14 cellular contexts compared by ENCODE assay signal in the genomic region with DNA sequence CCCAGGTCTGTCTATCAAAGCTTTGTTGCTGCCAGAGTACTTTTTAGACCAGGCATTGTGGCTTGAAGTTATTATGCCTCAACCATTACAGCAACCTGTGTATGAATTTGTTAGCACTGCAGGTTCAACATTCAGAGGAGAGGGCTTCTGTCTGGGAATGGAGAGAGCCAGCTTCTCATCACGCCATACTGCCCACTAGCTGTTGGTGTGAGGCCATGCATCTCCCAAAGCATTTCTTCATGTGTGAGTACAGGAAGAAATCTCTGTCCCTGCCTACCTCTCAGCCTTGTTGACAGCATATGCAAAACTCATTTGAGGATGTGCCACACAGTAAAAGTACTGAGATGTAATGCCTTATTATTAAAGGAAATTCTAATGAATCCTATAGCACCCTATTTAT.
DNase-seq lines count a peak whose midpoint lies in the region; ATAC-seq and TF ChIP-seq lines count a peak whose summit lies in the region.
"Had no signal": no experiment of that assay in that cellular context is flagged by ENCODE, and none has a peak within 500 bp of the region (broad histone marks: within the 10 kb centered on the region; RNA-seq: fewer than 3 reads in every experiment).

No MANE protein-coding gene starts in this region.

- no peaks in the 10 kb centered on the region for H3K4me1 ChIP-seq in tibial artery
- H3K4me1 ChIP-seq: Caco-2 had no signal

- no peak overlapping the region for H3K27ac ChIP-seq in tibial artery
- H3K27ac ChIP-seq: thoracic aorta had no signal

- H3K27me3 Mint-ChIP-seq in activated CD8-positive, alpha-beta T cell treated with anti-CD3 and anti-CD28 coated beads, Interleukin-2, amount 10 ng/mL, durations not matched to agents 7 days and 5 days (ENCODE audit: low read depth) = no peaks in the 10 kb centered on the region

- TF ChIP-seq CTCF in GM12864 (IDR thresholded peaks at IDR 0.05; ENCODE audit: low read depth, low read length, missing control alignments) = peak; percentile 34
- peak; percentile 29 for TF ChIP-seq CTCF in foreskin fibroblast (IDR thresholded peaks at IDR 0.05; ENCODE audit: low read depth, low read length)
- no peak for TF ChIP-seq CTCF in tibial artery (IDR thresholded peaks at IDR 0.05)
- no peak for TF ChIP-seq CTCF in GM10248 (IDR thresholded peaks at IDR 0.05; ENCODE audit: control extremely low read depth, extremely low read depth, low read depth, missing control alignments)

- H3K4me3 ChIP-seq in GM12864 (ENCODE audit: low read depth, low read length) (no peak overlapping the region), foreskin fibroblast (ENCODE audit: low read depth in 1 of 2, low read length in 2 of 2) (no peak overlapping the region), tibial artery (no peak overlapping the region)
- H3K4me3 ChIP-seq: thoracic aorta had no signal

- no peaks in the 10 kb centered on the region for H3K9me3 ChIP-seq in tibial artery
- H3K9me3 ChIP-seq: Caco-2, thoracic aorta had no signal

- no peak overlapping the region for H3K4me3 Mint-ChIP-seq in activated CD8-positive, alpha-beta T cell treated with anti-CD3 and anti-CD28 coated beads, Interleukin-2, amount 10 ng/mL, durations not matched to agents 7 days and 5 days
- H3K4me3 Mint-ChIP-seq: naive thymus-derived CD4-positive, alpha-beta T cell had no signal

- no peaks in the 10 kb centered on the region for H3K9me3 Mint-ChIP-seq in activated CD8-positive, alpha-beta T cell treated with anti-CD3 and anti-CD28 coated beads, Interleukin-2, amount 10 ng/mL, durations not matched to agents 7 days and 5 days (ENCODE audit: insufficient read depth)

- intact Hi-C loops in tibial artery (cut with DNase I; ENCODE audit: low total_unique reads) = no loop called here

- ATAC-seq in HG03342 (IDR thresholded peaks at IDR 0.05; ENCODE audit: unreplicated experiment) = no peak
- no peak for ATAC-seq in activated CD8-positive, alpha-beta T cell treated with anti-CD3 and anti-CD28 coated beads, Interleukin-2, amount 10 ng/mL, durations not matched to agents 7 days and 5 days
- ATAC-seq: naive thymus-derived CD4-positive, alpha-beta T cell had no signal

- H3K27ac Mint-ChIP-seq in activated CD8-positive, alpha-beta T cell treated with anti-CD3 and anti-CD28 coated beads, Interleukin-2, amount 10 ng/mL, durations not matched to agents 7 days and 5 days = no peak overlapping the region
- H3K27ac Mint-ChIP-seq: naive thymus-derived CD4-positive, alpha-beta T cell had no signal

- CTCF ChIA-PET in activated CD8-positive, alpha-beta T cell treated with anti-CD3 and anti-CD28 coated beads, Interleukin-2, amount 10 ng/mL, durations not matched to agents 7 days and 5 days (lab: Charles Lee) = no interaction called here
- CTCF ChIA-PET in GM10248 (lab: Yijun Ruan, JAX) = interaction anchor here (1.3 to 1.9 kb wide), 2 partner anchors 10 to 11 kb away, joined by 3 to 6 read pairs; no protein-coding TSS in a partner anchor

- H3K4me1 Mint-ChIP-seq in activated CD8-positive, alpha-beta T cell treated with anti-CD3 and anti-CD28 coated beads, Interleukin-2, amount 10 ng/mL, durations not matched to agents 7 days and 5 days (ENCODE audit: low read depth) = no peaks in the 10 kb centered on the region
- H3K4me1 Mint-ChIP-seq: naive thymus-derived CD4-positive, alpha-beta T cell had no signal

- in situ Hi-C loops in ACHN (cut with HindIII; ENCODE audit: low pct_ligation_motif_present, low pct_unique_long_range_greater_than_20kb, low sequenced_read_pairs) = no loop called here

- H3K27me3 ChIP-seq in tibial artery = no peaks in the 10 kb centered on the region

- POLR2A ChIA-PET in activated CD8-positive, alpha-beta T cell treated with anti-CD3 and anti-CD28 coated beads, Interleukin-2, amount 10 ng/mL, durations not matched to agents 7 days and 5 days (lab: Charles Lee) = no interaction called here
- POLR2A ChIA-PET in GM10248 (lab: Yijun Ruan, JAX) = no interaction called here

- DNase-seq in ACHN (peak; percentile 39), GM12864 (ENCODE audit: low read depth) (no peak), OCI-M1 (lab: John Stamatoyannopoulos, UW) (peak; percentile 21), foreskin fibroblast (no peak), tibial artery (no peak), GM10248 (ENCODE audit: extremely low spot score) (no peak)
- no peak for DNase-seq in activated CD8-positive, alpha-beta T cell treated with anti-CD3 and anti-CD28 coated beads, Interleukin-2, amount 10 ng/mL, durations not matched to agents 7 days and 5 days
- DNase-seq: Caco-2; cortex of kidney; hippocampal formation; naive thymus-derived CD4-positive, alpha-beta T cell; NCI-H774 had no signal

- H3K36me3 Mint-ChIP-seq in activated CD8-positive, alpha-beta T cell treated with anti-CD3 and anti-CD28 coated beads, Interleukin-2, amount 10 ng/mL, durations not matched to agents 7 days and 5 days (ENCODE audit: low read depth) = no peaks in the 10 kb centered on the region
- H3K36me3 Mint-ChIP-seq: naive thymus-derived CD4-positive, alpha-beta T cell had no signal

- no peaks in the 10 kb centered on the region for H3K36me3 ChIP-seq in tibial artery
- H3K36me3 ChIP-seq: thoracic aorta had no signal

Comparison
In these comparisons a context has a peak if more than half of its experiments do, and no peak if none do; other contexts are left out.
1. DNase-seq: peak in ACHN (single experiment) and OCI-M1 (single experiment); none in GM12864 (single experiment), foreskin fibroblast (0 of 2), activated CD8-positive, alpha-beta T cell treated with anti-CD3 and anti-CD28 coated beads, Interleukin-2, amount 10 ng/mL, durations not matched to agents 7 days and 5 days (single experiment), tibial artery (0 of 2) and GM10248 (single experiment).
2. CTCF ChIP-seq: peak in GM12864 (single experiment) and foreskin fibroblast (single experiment); none in tibial artery (0 of 2) and GM10248 (single experiment).